ENCODE assay signal across 19 cellular contexts in genomic region chrX:729583-730409, GRCh38.
"Had no signal": no experiment of that assay in that cellular context is flagged by ENCODE, and none has a peak within 500 bp of the region (broad histone marks: within the 10 kb centered on the region; RNA-seq: fewer than 3 reads in every experiment).

No MANE protein-coding gene starts in this region.

- H3K27ac ChIP-seq: cardiac muscle cell, colonic mucosa, heart left ventricle, skin epidermis, tibial artery, upper lobe of left lung had no signal

- H3K27me3 Mint-ChIP-seq: natural killer cell treated with Interleukin-12 subunit alpha and Interleukin-12 subunit beta and Interleukin-15 and Interleukin-18, amount 100 ng/mL, for 72 hours had no signal

- H3K9me3 ChIP-seq: colonic mucosa, heart left ventricle, tibial artery, upper lobe of left lung had no signal

- ATAC-seq: left lobe of liver, sciatic nerve had no signal

- H3K36me3 Mint-ChIP-seq: mesothelial cell of epicardium; natural killer cell treated with Interleukin-12 subunit alpha and Interleukin-12 subunit beta and Interleukin-15 and Interleukin-18, amount 100 ng/mL, for 72 hours had no signal

- H3K4me1 Mint-ChIP-seq: mesothelial cell of epicardium had no signal

- H3K27ac Mint-ChIP-seq: mesothelial cell of epicardium; natural killer cell treated with Interleukin-12 subunit alpha and Interleukin-12 subunit beta and Interleukin-15 and Interleukin-18, amount 100 ng/mL, for 72 hours had no signal

- H3K4me3 ChIP-seq: cardiac muscle cell, colonic mucosa, heart left ventricle, skin epidermis, tibial artery, upper lobe of left lung had no signal

- H3K4me1 ChIP-seq: colonic mucosa, heart left ventricle, tibial artery, upper lobe of left lung had no signal

- H3K9me3 Mint-ChIP-seq: natural killer cell treated with Interleukin-12 subunit alpha and Interleukin-12 subunit beta and Interleukin-15 and Interleukin-18, amount 100 ng/mL, for 72 hours had no signal

- FAIRE-seq: frontal cortex, islet of Langerhans had no signal

- H3K4me3 Mint-ChIP-seq: mesothelial cell of epicardium; natural killer cell treated with Interleukin-12 subunit alpha and Interleukin-12 subunit beta and Interleukin-15 and Interleukin-18, amount 100 ng/mL, for 72 hours had no signal

- H3K36me3 ChIP-seq: cardiac muscle cell, colonic mucosa, heart left ventricle, tibial artery, upper lobe of left lung had no signal

- H3K27me3 ChIP-seq: cardiac muscle cell, colonic mucosa, heart left ventricle, tibial artery, upper lobe of left lung had no signal

- DNase-seq: cerebellar nuclear complex; colonic mucosa; dermis blood vessel endothelial cell; effector CD4-positive, alpha-beta T cell; heart left ventricle; hypothalamus; stimulated activated CD4-positive, alpha-beta T cell treated with anti-CD3 and anti-CD28 coated beads, Interleukin-2, amount 100 ng/mL, for 24 hours; stimulated activated CD4-positive, alpha-beta T cell treated with anti-CD3 and anti-CD28 coated beads, Interleukin-4, amount 100 ng/mL, for 4 hours; stimulated activated naive CD4-positive, alpha-beta T cell; tibial artery; upper lobe of left lung had no signal
